8 cellular contexts compared by ENCODE assay signal in the genomic region with DNA sequence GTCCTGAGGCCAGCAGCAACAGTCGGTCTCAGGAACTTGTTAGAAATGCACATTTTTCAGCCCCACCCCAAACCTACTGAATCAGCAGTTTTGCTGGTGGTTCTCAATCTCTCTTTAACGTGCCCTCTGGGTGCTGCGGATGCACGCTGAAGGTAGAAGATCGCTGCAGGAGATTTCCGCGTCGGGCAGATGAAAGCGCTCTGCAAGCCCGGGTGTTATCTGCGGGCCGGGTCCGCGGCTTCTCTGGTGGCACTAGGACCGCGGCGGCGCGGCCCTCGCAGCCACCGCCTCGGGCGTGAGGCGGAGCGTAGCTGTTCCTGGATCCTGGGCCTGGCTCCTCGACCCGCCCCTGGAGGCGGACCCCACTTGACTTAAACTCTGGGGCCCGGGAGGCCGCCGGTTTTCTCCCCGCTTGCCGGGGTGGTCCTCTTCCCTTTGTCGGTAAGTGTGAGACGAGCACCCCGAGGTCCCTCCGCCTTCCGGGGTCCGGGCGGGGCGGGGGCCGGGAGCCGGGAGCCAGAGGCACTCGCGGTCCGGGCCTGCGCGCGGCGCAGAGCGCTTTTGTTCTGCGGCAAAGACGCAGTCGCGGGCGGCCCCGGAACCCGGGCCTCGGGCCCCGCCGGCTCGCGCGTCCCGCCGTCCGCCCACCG. TPM values are rescaled to one million over a fixed set of nuclear protein-coding genes. Genes with fewer than 3 reads are reported as not detected.
DNase-seq lines count a peak whose midpoint lies in the region; ATAC-seq and TF ChIP-seq lines count a peak whose summit lies in the region.

A gene with protein sequence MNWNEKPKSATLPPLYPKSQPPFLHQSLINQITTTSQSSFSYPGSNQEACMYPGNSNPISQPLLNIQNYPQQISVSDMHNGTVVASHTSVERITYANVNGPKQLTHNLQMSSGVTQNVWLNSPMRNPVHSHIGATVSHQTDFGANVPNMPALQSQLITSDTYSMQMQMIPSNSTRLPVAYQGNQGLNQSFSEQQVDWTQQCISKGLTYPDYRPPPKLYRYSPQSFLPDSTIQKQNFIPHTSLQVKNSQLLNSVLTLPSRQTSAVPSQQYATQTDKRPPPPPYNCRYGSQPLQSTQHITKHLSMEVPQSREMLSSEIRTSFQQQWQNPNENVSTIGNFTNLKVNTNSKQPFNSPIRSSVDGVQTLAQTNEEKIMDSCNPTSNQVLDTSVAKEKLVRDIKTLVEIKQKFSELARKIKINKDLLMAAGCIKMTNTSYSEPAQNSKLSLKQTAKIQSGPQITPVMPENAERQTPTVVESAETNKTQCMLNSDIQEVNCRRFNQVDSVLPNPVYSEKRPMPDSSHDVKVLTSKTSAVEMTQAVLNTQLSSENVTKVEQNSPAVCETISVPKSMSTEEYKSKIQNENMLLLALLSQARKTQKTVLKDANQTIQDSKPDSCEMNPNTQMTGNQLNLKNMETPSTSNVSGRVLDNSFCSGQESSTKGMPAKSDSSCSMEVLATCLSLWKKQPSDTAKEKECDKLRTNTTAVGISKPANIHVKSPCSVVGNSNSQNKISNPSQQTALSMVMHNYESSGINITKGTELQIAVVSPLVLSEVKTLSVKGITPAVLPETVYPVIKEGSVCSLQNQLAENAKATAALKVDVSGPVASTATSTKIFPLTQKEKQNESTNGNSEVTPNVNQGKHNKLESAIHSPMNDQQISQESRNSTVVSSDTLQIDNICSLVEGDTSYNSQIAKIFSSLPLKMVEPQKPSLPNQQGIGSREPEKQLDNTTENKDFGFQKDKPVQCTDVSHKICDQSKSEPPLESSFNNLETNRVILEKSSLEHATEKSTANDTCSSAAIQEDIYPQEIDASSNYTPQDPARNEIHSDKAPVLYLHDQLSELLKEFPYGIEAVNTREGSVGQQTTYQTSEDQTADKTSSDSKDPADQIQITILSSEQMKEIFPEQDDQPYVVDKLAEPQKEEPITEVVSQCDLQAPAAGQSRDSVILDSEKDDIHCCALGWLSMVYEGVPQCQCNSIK (N-terminal part only) (plus strand): TSS at position 365 of the 650 bp plus-strand sequence. CDS start 21,541 bp downstream, outside the sequence.

- CTCF ChIA-PET in AG04449 (lab: Yijun Ruan, JAX) = interaction anchor here (1.0 to 3.3 kb wide), 3 partner anchors 9 to 277 kb away, joined by 3 to 9 read pairs (median 3); no protein-coding TSS in a partner anchor

- peaks cover 6% of the 10 kb centered on the region for H3K36me3 ChIP-seq in WERI-Rb-1
- H3K36me3 ChIP-seq in breast epithelium = no peaks in the 10 kb centered on the region
- peaks cover 38% of the 10 kb centered on the region for H3K36me3 ChIP-seq in iPS-20b (ENCODE audit: insufficient read depth, low read depth, low read length)

- ATAC-seq in GM18873 (IDR thresholded peaks at IDR 0.05; ENCODE audit: low FRiP score, unreplicated experiment) (peak; percentile 77), HG03135 (IDR thresholded peaks at IDR 0.05; ENCODE audit: unreplicated experiment) (peak; percentile 90)

- no peaks in the 10 kb centered on the region for H3K27me3 ChIP-seq in WERI-Rb-1 (ENCODE audit: insufficient read depth, low read depth, severe bottlenecking)
- no peaks in the 10 kb centered on the region for H3K27me3 ChIP-seq in breast epithelium
- no peaks in the 10 kb centered on the region for H3K27me3 ChIP-seq in iPS-20b (ENCODE audit: insufficient read depth, low read length)

- H3K27ac ChIP-seq in WERI-Rb-1 (peak within 1 kb of the TSS; percentile 81), breast epithelium (peak within 1 kb of the TSS; percentile 89 to 96), iPS-20b (ENCODE audit: low read length) (peak within 1 kb of the TSS; percentile 67), skin epidermis (peak within 1 kb of the TSS; percentile 71 to 96 (median 91))

- peaks cover 5 to 9% of the 10 kb centered on the region in 2 donors for H3K4me1 ChIP-seq in breast epithelium
- peaks cover 27% of the 10 kb centered on the region for H3K4me1 ChIP-seq in iPS-20b (ENCODE audit: insufficient read depth, low read length)

- TF ChIP-seq POLR2A in breast epithelium (IDR thresholded peaks at IDR 0.05) = peak; percentile 40

- H3K4me3 ChIP-seq in AG04449 (ENCODE audit: low read depth, low read length) (peak within 1 kb of the TSS; percentile 81), WERI-Rb-1 (ENCODE audit: low read depth, low read length) (peak within 1 kb of the TSS; percentile 68), breast epithelium (peak within 1 kb of the TSS; percentile 70 to 73 (median 73)), iPS-20b (ENCODE audit: low read length) (peak within 1 kb of the TSS; percentile 100), skin epidermis (peak within 1 kb of the TSS; percentile 53 to 86 (median 69))

- H3K9me3 ChIP-seq in WERI-Rb-1 (ENCODE audit: severe bottlenecking) (no peaks in the 10 kb centered on the region), breast epithelium (no peaks in the 10 kb centered on the region), iPS-20b (ENCODE audit: insufficient read depth, low read depth, low read length) (no peaks in the 10 kb centered on the region)

- intact Hi-C loops in breast epithelium (cut with DNase I; ENCODE audit: low total_unique reads) = no loop called here

- peak within 1 kb of the TSS; percentile 95 for H3K9ac ChIP-seq in iPS-20b (ENCODE audit: low read depth, low read length)

- POLR2A ChIA-PET in AG04449 (lab: Yijun Ruan, JAX) = interaction anchor here (0.9 to 1.0 kb wide), 2 partner anchors 198 to 300 kb away, joined by 3 read pairs; no protein-coding TSS in a partner anchor

- DNase-seq in AG04449 (ENCODE audit: low read depth, low spot score) = no peak
- DNase-seq in NCI-H2196 (lab: John Stamatoyannopoulos, UW; ENCODE audit: unreplicated experiment) = peak; percentile 85
- DNase-seq in WERI-Rb-1 = peak; percentile 88
- peak; percentile 82 to 85 for DNase-seq in breast epithelium (ENCODE audit: low spot score in 2 of 2)

- TF ChIP-seq CTCF in AG04449 (IDR thresholded peaks at IDR 0.05; ENCODE audit: insufficient read depth, low read length, missing control alignments) = no peak
- no peak for TF ChIP-seq CTCF in WERI-Rb-1 (IDR thresholded peaks at IDR 0.05; ENCODE audit: low read depth, low read length)
- no peak for TF ChIP-seq CTCF in breast epithelium (IDR thresholded peaks at IDR 0.05)

RNA-seq across cellular contexts. Expression of the gene that starts here (rescaled TPM):
- total RNA-seq in breast epithelium = 100 to 1,000 TPM in 1 of 3 donors, 10 to 100 TPM in 2; 75.0 to 123 (median 99.6) TPM
